ENCODE assay signal across 10 cellular contexts in the genomic region with DNA sequence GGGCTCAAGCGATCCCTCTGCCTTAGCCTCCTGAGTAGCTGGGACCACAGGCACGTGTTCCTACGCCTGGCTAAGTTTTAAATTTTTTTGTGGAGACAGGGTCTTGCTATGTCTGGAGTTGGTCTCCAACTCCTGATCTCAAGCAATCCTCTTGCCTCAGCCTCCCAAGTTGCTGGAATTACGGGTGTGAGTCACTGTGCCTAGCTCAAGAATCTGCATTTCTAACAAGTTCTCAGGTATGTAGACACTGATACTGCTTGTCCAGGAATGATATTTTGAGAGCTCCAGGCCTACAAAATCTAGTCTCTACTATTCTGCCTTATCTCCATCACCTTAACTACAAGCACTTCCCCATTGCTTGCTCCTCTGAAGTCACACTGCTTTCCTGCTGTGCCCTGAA. TPM values are rescaled to one million over a fixed set of nuclear protein-coding genes. Genes with fewer than 3 reads are reported as not detected.
"Had no signal": no experiment of that assay in that cellular context is flagged by ENCODE, and none has a peak within 500 bp of the region (broad histone marks: within the 10 kb centered on the region; RNA-seq: fewer than 3 reads in every experiment).

No MANE protein-coding gene starts in this region.

- H3K9me3 Mint-ChIP-seq: HFFc6, IgD-negative memory B cell had no signal

- H3K9me3 ChIP-seq: HAP-1 had no signal

- H3K4me1 ChIP-seq: HAP-1 had no signal

- FAIRE-seq: HTR-8/SVneo had no signal

- H2AFZ ChIP-seq: GM23248 had no signal

- DNase-seq: GM23248, GOT3, H7, HFFc6 had no signal

- ATAC-seq: HCT116 had no signal

- H3K4me3 ChIP-seq: GM23248, HAP-1 had no signal

- H3K27ac ChIP-seq: GM23248 had no signal

- H3K27me3 Mint-ChIP-seq: IgD-negative memory B cell had no signal

- H3K27ac Mint-ChIP-seq: HFFc6 had no signal

- H3K4me3 Mint-ChIP-seq: HFFc6, IgD-negative memory B cell had no signal

- H3K9ac ChIP-seq: GM23248 had no signal

RNA-seq across cellular contexts. Expression of a gene that starts 22.3 kb away (rescaled TPM):
- total RNA-seq: GM23248, H4, H7, HFFc6, HT-29 had no signal
- polyA plus RNA-seq: GM23248, IgD-negative memory B cell had no signal
